2 cellular contexts compared by ENCODE assay signal in genomic region chr1:61635529-61635928, GRCh38.
TF ChIP-seq lines count a peak whose summit lies in the region.

No MANE protein-coding gene starts in this region.

TF ChIP-seq in K562, 482 proteins besides CTCF, POLR2A, EP300 and RAD21 (continued from another document):
- TF ChIP-seq ZNF316 (IDR thresholded peaks at IDR 0.05), result no peak
- TF ChIP-seq, protein P1, sequence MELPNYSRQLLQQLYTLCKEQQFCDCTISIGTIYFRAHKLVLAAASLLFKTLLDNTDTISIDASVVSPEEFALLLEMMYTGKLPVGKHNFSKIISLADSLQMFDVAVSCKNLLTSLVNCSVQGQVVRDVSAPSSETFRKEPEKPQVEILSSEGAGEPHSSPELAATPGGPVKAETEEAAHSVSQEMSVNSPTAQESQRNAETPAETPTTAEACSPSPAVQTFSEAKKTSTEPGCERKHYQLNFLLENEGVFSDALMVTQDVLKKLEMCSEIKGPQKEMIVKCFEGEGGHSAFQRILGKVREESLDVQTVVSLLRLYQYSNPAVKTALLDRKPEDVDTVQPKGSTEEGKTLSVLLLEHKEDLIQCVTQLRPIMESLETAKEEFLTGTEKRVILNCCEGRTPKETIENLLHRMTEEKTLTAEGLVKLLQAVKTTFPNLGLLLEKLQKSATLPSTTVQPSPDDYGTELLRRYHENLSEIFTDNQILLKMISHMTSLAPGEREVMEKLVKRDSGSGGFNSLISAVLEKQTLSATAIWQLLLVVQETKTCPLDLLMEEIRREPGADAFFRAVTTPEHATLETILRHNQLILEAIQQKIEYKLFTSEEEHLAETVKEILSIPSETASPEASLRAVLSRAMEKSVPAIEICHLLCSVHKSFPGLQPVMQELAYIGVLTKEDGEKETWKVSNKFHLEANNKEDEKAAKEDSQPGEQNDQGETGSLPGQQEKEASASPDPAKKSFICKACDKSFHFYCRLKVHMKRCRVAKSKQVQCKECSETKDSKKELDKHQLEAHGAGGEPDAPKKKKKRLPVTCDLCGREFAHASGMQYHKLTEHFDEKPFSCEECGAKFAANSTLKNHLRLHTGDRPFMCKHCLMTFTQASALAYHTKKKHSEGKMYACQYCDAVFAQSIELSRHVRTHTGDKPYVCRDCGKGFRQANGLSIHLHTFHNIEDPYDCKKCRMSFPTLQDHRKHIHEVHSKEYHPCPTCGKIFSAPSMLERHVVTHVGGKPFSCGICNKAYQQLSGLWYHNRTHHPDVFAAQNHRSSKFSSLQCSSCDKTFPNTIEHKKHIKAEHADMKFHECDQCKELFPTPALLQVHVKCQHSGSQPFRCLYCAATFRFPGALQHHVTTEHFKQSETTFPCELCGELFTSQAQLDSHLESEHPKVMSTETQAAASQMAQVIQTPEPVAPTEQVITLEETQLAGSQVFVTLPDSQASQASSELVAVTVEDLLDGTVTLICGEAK (IDR thresholded peaks at IDR 0.05), result peak; percentile 80
- TF ChIP-seq, protein P1 (CRISPR knock-in tag; IDR thresholded peaks at IDR 0.05), result peak; percentile 67; the same call in 1 of the 2 replicates
- no peak for TF ChIP-seq SMARCA4 (IDR thresholded peaks at IDR 0.05)
- TF ChIP-seq HIVEP1 (CRISPR knock-in tag; IDR thresholded peaks at IDR 0.05), result no peak
- no peak for TF ChIP-seq DPF2 (IDR thresholded peaks at IDR 0.05)

TF ChIP-seq in HepG2, 621 proteins besides CTCF, POLR2A, EP300 and RAD21:
- TF ChIP-seq SNAPC4 (CRISPR knock-in tag; IDR thresholded peaks at IDR 0.05), result no peak
- TF ChIP-seq ZNF331 (CRISPR knock-in tag; IDR thresholded peaks at IDR 0.05), result no peak
- no peak for TF ChIP-seq XBP1 (CRISPR knock-in tag; IDR thresholded peaks at IDR 0.05)
- TF ChIP-seq ZNF646 (CRISPR knock-in tag; IDR thresholded peaks at IDR 0.05), result no peak
- no peak for TF ChIP-seq TEF (CRISPR knock-in tag; IDR thresholded peaks at IDR 0.05)
- TF ChIP-seq FUBP1 (CRISPR knock-in tag; IDR thresholded peaks at IDR 0.05; ENCODE audit: borderline replicate concordance), result no peak
- TF ChIP-seq KDM6A (CRISPR knock-in tag; IDR thresholded peaks at IDR 0.05; ENCODE audit: low read depth), result no peak
- TF ChIP-seq, protein P2, sequence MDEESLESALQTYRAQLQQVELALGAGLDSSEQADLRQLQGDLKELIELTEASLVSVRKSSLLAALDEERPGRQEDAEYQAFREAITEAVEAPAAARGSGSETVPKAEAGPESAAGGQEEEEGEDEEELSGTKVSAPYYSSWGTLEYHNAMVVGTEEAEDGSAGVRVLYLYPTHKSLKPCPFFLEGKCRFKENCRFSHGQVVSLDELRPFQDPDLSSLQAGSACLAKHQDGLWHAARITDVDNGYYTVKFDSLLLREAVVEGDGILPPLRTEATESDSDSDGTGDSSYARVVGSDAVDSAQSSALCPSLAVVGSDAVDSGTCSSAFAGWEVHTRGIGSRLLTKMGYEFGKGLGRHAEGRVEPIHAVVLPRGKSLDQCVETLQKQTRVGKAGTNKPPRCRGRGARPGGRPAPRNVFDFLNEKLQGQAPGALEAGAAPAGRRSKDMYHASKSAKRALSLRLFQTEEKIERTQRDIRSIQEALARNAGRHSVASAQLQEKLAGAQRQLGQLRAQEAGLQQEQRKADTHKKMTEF (CRISPR knock-in tag; IDR thresholded peaks at IDR 0.05), result no peak
- TF ChIP-seq MEF2D (CRISPR knock-in tag; IDR thresholded peaks at IDR 0.05), result no peak
- no peak for TF ChIP-seq ZNF382 (CRISPR knock-in tag; IDR thresholded peaks at IDR 0.05; ENCODE audit: borderline replicate concordance)
- TF ChIP-seq MTF2 (CRISPR knock-in tag; IDR thresholded peaks at IDR 0.05; ENCODE audit: borderline replicate concordance), result no peak
- TF ChIP-seq KDM3A (CRISPR knock-in tag; IDR thresholded peaks at IDR 0.05; ENCODE audit: low read depth), result no peak
- TF ChIP-seq RXRB (CRISPR knock-in tag; IDR thresholded peaks at IDR 0.05; ENCODE audit: borderline replicate concordance), result no peak
